Comparison of ENCODE assay signal across 1 cellular context in genomic region chr3:9503283-9503682, GRCh38.
A peak's percentile ranks its signal among the peaks of the same experiment; 100 is the strongest.
TF ChIP-seq lines count a peak whose summit lies in the region.

No MANE protein-coding gene starts in this region.

TF ChIP-seq in H1, 55 proteins besides CTCF, POLR2A, EP300 and RAD21:
- TF ChIP-seq BCL11A (IDR thresholded peaks at IDR 0.05; ENCODE audit: low read depth in 2 of 2, low read length in 2 of 2) (no peak), USF2 (IDR thresholded peaks at IDR 0.05; ENCODE audit: low read length) (no peak), SIN3A (conservative IDR thresholded peaks at IDR 0.05 in 1 of 2, IDR thresholded peaks at IDR 0.05 in 1 of 2; ENCODE audit: low read depth in 1 of 2, low read length in 2 of 2) (0 out of 4 replicates have a peak, but pooled peaks of 1 of the 2 experiments have one; percentile 32), TEAD4 (IDR thresholded peaks at IDR 0.05; ENCODE audit: low read depth, low read length) (peak; percentile 41; the same call in 1 of the 2 replicates), JUND (IDR thresholded peaks at IDR 0.05; ENCODE audit: low read length) (0 out of 2 replicates have a peak, but pooled peaks have one; percentile 7)
